ENCODE assay signal across 13 cellular contexts in the genomic region with DNA sequence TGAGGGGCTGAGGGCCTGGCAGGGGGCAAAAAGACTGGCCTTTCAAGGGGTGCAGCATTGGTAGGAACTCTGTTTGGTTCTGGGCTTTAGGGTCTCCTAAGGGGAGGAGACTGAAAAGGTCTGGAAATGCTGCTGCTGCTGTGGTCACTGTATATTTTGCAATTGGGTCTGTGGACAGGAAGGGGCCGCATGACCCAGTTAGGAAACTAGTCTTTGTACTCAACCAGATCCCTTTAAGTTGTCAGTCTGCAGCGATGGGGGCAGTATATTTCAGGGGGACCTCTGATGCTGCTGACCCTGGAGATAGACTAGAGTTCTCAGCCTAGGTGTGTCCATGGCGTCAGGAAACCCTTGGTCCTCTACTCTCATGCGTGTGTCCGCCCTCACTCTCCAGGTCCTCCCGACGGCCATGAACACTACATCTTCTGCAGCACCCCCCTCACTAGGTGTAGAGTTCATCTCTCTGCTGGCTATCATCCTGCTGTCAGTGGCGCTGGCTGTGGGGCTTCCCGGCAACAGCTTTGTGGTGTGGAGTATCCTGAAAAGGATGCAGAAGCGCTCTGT. TPM values are rescaled to one million over a fixed set of nuclear protein-coding genes. Genes with fewer than 3 reads are reported as not detected.
DNase-seq lines count a peak whose midpoint lies in the region; ATAC-seq, FAIRE-seq and TF ChIP-seq lines count a peak whose summit lies in the region.
"Had no signal": no experiment of that assay in that cellular context is flagged by ENCODE, and none has a peak within 500 bp of the region (broad histone marks: within the 10 kb centered on the region; RNA-seq: fewer than 3 reads in every experiment).

No MANE protein-coding gene starts in this region.

- POLR2A ChIA-PET in CD4-positive, alpha-beta memory T cell (lab: Charles Lee; ENCODE audit: partially characterized antibody): interaction anchor here (1.1 kb wide), 1 partner anchor 73 kb away, joined by 3 read pairs; a partner anchor contains a TSS

- peak overlapping the region in 7 of 8 donors; percentile 6 to 87 (median 52) for H3K4me3 Mint-ChIP-seq in CD4-positive, alpha-beta memory T cell

- no peaks in the 10 kb centered on the region for H3K36me3 ChIP-seq in CD4-positive, alpha-beta memory T cell (ENCODE audit: insufficient read depth, low read length)
- no peaks in the 10 kb centered on the region for H3K36me3 ChIP-seq in RWPE2 (ENCODE audit: low read depth)
- H3K36me3 ChIP-seq in kidney (ENCODE audit: control insufficient read depth in 1 of 2, insufficient read depth in 2 of 2, low read length in 2 of 2): no peaks in the 10 kb centered on the region

- no peak for ATAC-seq in RWPE2 (ENCODE audit: low read depth)

- peaks cover 40 to 63% (median 49%) of the 10 kb centered on the region in 4 donors for H3K4me1 Mint-ChIP-seq in CD4-positive, alpha-beta memory T cell

- TF ChIP-seq CTCF in RWPE2 (IDR thresholded peaks at IDR 0.05; ENCODE audit: poor library complexity, severe bottlenecking): no peak
- TF ChIP-seq CTCF in kidney (IDR thresholded peaks at IDR 0.05; ENCODE audit: borderline replicate concordance, extremely low read depth, insufficient read depth): no peak

- H3K4me1 ChIP-seq in CD4-positive, alpha-beta memory T cell (ENCODE audit: insufficient read depth, low read length): peaks cover 44% of the 10 kb centered on the region
- H3K4me1 ChIP-seq in RWPE2 (ENCODE audit: insufficient read depth, poor library complexity, severe bottlenecking): peaks cover 22% of the 10 kb centered on the region
- H3K4me1 ChIP-seq in kidney (ENCODE audit: control insufficient read depth in 1 of 2, insufficient read depth in 1 of 2, low read depth in 1 of 2, low read length in 2 of 2): peaks cover 20 to 25% of the 10 kb centered on the region in 2 donors

- no peaks in the 10 kb centered on the region for H3K27me3 ChIP-seq in CD4-positive, alpha-beta memory T cell (ENCODE audit: insufficient read depth, low read length)
- H3K27me3 ChIP-seq in RWPE2 (ENCODE audit: insufficient read depth, poor library complexity, severe bottlenecking): no peaks in the 10 kb centered on the region
- H3K27me3 ChIP-seq: SJSA1 had no signal

- H3K27ac ChIP-seq in CD4-positive, alpha-beta memory T cell (ENCODE audit: low read depth, low read length): no peak overlapping the region
- peak overlapping the region; percentile 2 for H3K27ac ChIP-seq in RWPE2 (ENCODE audit: poor library complexity, severe bottlenecking)
- H3K27ac ChIP-seq in kidney (ENCODE audit: low read depth in 2 of 2, low read length in 2 of 2): peak overlapping the region; percentile 53 to 57
- H3K27ac ChIP-seq in skin epidermis: peak overlapping the region in 17 of 21 experiments; percentile 30 to 94 (median 79)
- H3K27ac ChIP-seq: epithelial cell of prostate, SJSA1, VCaP had no signal

- peak overlapping the region in 1 of 2 donors; percentile 2 for H3K4me3 ChIP-seq in CD4-positive, alpha-beta memory T cell (ENCODE audit: low read length in 2 of 2)
- H3K4me3 ChIP-seq in RWPE2 (ENCODE audit: severe bottlenecking) (no peak overlapping the region), kidney (ENCODE audit: low read length in 2 of 2) (no peak overlapping the region), skin epidermis (peak overlapping the region in 1 of 7 experiments; percentile 1)
- H3K4me3 ChIP-seq: SJSA1, smooth muscle cell had no signal

- DNase-seq in CD4-positive, alpha-beta memory T cell: no peak
- DNase-seq in RWPE2 (ENCODE audit: low spot score) (no peak), kidney (no peak), GM19239 (ENCODE audit: insufficient read length, low spot score) (no peak), SW480 (ENCODE audit: low spot score) (no peak), SKM-1 treated with dmso at 0.1 percent for 144 hours (lab: John Stamatoyannopoulos, UW; ENCODE audit: unreplicated experiment) (no peak)
- DNase-seq: HCEC 1CT, NCI-H1105 had no signal

- H3K9me3 ChIP-seq in CD4-positive, alpha-beta memory T cell (ENCODE audit: control insufficient read depth in 1 of 2, low read length in 2 of 2): no peaks in the 10 kb centered on the region
- H3K9me3 ChIP-seq in RWPE2 (ENCODE audit: severe bottlenecking) (no peaks in the 10 kb centered on the region), kidney (ENCODE audit: control insufficient read depth in 1 of 2, low read length in 2 of 2) (no peaks in the 10 kb centered on the region)
- H3K9me3 ChIP-seq: SJSA1 had no signal

- no peaks in the 10 kb centered on the region for H3K27me3 Mint-ChIP-seq in CD4-positive, alpha-beta memory T cell

- intact Hi-C loops in CD4-positive, alpha-beta memory T cell (cut with micrococcal nuclease): no loop called here
- intact Hi-C loops in kidney (cut with DNase I): no loop called here

- CTCF ChIA-PET in CD4-positive, alpha-beta memory T cell (lab: Charles Lee; ENCODE audit: partially characterized antibody): interaction anchor here (10.4 kb wide), 1 partner anchor 19 kb away, joined by 232 read pairs; a partner anchor contains a TSS

- H3K9me3 Mint-ChIP-seq in CD4-positive, alpha-beta memory T cell: peaks cover 0 to 1% (median 0%) of the 10 kb centered on the region in 8 donors

- peak overlapping the region in 6 of 7 donors; percentile 29 to 95 (median 69) for H3K27ac Mint-ChIP-seq in CD4-positive, alpha-beta memory T cell

- peaks cover 0 to 5% of the 10 kb centered on the region in 2 donors for H3K36me3 Mint-ChIP-seq in CD4-positive, alpha-beta memory T cell

- H3K9ac ChIP-seq in kidney (ENCODE audit: low read length in 2 of 2): no peak overlapping the region

- FAIRE-seq in kidney (lab: Jason Lieb, UNC) (no peak), GM19239 (lab: Jason Lieb, UNC) (no peak)

RNA-seq across cellular contexts. Expression of a gene that starts 4.0 kb away (rescaled TPM):
- total RNA-seq in CD4-positive, alpha-beta memory T cell: 10 to 100 TPM; 19.5 to 20.0 TPM
- 10 to 100 TPM in 1 of 2 donors, 1 to 10 TPM in 1; 9.6 to 10.6 TPM for polyA plus RNA-seq in CD4-positive, alpha-beta memory T cell
- 9.3 TPM for total RNA-seq in kidney
- 4.6 TPM for polyA plus RNA-seq in kidney (ENCODE audit: insufficient read depth, low read depth, low replicate concordance)

RNA-seq across cellular contexts. Expression of a gene that starts 5.4 kb away (rescaled TPM):
- total RNA-seq in CD4-positive, alpha-beta memory T cell: 10 to 100 TPM; 18.0 to 18.8 TPM
- polyA plus RNA-seq in CD4-positive, alpha-beta memory T cell: 1 to 10 TPM; 2.3 to 3.2 TPM
- total RNA-seq in kidney: 9.2 TPM
- polyA plus RNA-seq in kidney (ENCODE audit: insufficient read depth, low read depth, low replicate concordance): 0.67 TPM

RNA-seq across cellular contexts. Expression of a gene that starts 7.5 kb away (rescaled TPM):
- total RNA-seq in CD4-positive, alpha-beta memory T cell: 10 to 100 TPM; 22.3 to 26.0 TPM
- 10 to 100 TPM; 17.2 to 24.3 TPM for polyA plus RNA-seq in CD4-positive, alpha-beta memory T cell
- total RNA-seq in kidney: 22.4 TPM
- 49.7 TPM for polyA plus RNA-seq in kidney (ENCODE audit: insufficient read depth, low read depth, low replicate concordance)
- total RNA-seq: SJSA1, smooth muscle cell had no signal
- polyA plus RNA-seq: smooth muscle cell had no signal

RNA-seq across cellular contexts. Expression of a gene that starts 15.7 kb away (rescaled TPM):
- total RNA-seq in CD4-positive, alpha-beta memory T cell: 10 to 100 TPM; 23.1 to 28.1 TPM
- 1 to 10 TPM in 1 of 2 donors, under 1 TPM in 1; 0.83 to 1.6 TPM for polyA plus RNA-seq in CD4-positive, alpha-beta memory T cell
- 25.7 TPM for total RNA-seq in kidney
- 8.6 TPM for polyA plus RNA-seq in kidney (ENCODE audit: insufficient read depth, low read depth, low replicate concordance)

RNA-seq across cellular contexts. Expression of a gene that starts 15.7 kb away (rescaled TPM):
- 10 to 100 TPM; 37.6 to 38.6 TPM for total RNA-seq in CD4-positive, alpha-beta memory T cell
- polyA plus RNA-seq in CD4-positive, alpha-beta memory T cell: 10 to 100 TPM; 31.4 to 32.9 TPM
- 32.7 TPM for total RNA-seq in kidney
- 56.7 TPM for polyA plus RNA-seq in kidney (ENCODE audit: insufficient read depth, low read depth, low replicate concordance)
